10 cellular contexts compared by ENCODE assay signal in genomic region chr19:38277969-38278680, GRCh38. TPM values are rescaled to one million over a fixed set of nuclear protein-coding genes. Genes with fewer than 3 reads are reported as not detected.
DNase-seq lines count a peak whose midpoint lies in the region; ATAC-seq, FAIRE-seq and TF ChIP-seq lines count a peak whose summit lies in the region.
"Had no signal": no experiment of that assay in that cellular context is flagged by ENCODE, and none has a peak within 500 bp of the region (broad histone marks: within the 10 kb centered on the region; RNA-seq: fewer than 3 reads in every experiment).

No MANE protein-coding gene starts in this region.

- POLR2A ChIA-PET in K562 (lab: Yijun Ruan, JAX) = interaction anchor here (0.7 to 0.9 kb wide), 2 partner anchors 11 to 13 kb away, joined by 3 read pairs; no protein-coding TSS in a partner anchor

- no peak for TF ChIP-seq POLR2A in K562 (conservative IDR thresholded peaks at IDR 0.05)

- no peak for TF ChIP-seq CTCF in K562 (IDR thresholded peaks at IDR 0.05 in 2 of 3, conservative IDR thresholded peaks at IDR 0.05 in 1 of 3; ENCODE audit: insufficient read depth in 2 of 3, low read depth in 1 of 3, low read length in 3 of 3)

- H3K9me3 ChIP-seq in K562 (replicated peaks; ENCODE audit: control insufficient read depth, insufficient read depth, low read depth, low read length) (no peaks in the 10 kb centered on the region), skeletal muscle satellite cell (replicated peaks; ENCODE audit: low read length) (no peaks in the 10 kb centered on the region), HAP-1 (no peaks in the 10 kb centered on the region)

- no peak for ATAC-seq in K562
- ATAC-seq in HG03457 (IDR thresholded peaks at IDR 0.05; ENCODE audit: unreplicated experiment) = no peak

- H3K36me3 ChIP-seq in K562 (ENCODE audit: control insufficient read depth, insufficient read depth, low read length) (no peaks in the 10 kb centered on the region), skeletal muscle satellite cell (ENCODE audit: insufficient read depth, low read length) (no peaks in the 10 kb centered on the region), HAP-1 (replicated peaks) (no peaks in the 10 kb centered on the region)

- no peak for FAIRE-seq in K562 (lab: Jason Lieb, UNC)

- 55% methylated on average over 9 of the region's 9 CpGs for WGBS in K562 (ENCODE audit: insufficient coverage, low coverage, missing lambda C conversion rate)

- TF ChIP-seq EP300 in K562 (IDR thresholded peaks at IDR 0.05; ENCODE audit: low read length) = no peak

- H3K4me1 ChIP-seq in K562 (replicated peaks in 1 of 2; ENCODE audit: control insufficient read depth in 2 of 2, insufficient read depth in 2 of 2, low read length in 2 of 2) (peaks cover 9 to 15% of the 10 kb centered on the region in 2 experiments; a peak in 4 of 5 replicates), skeletal muscle satellite cell (ENCODE audit: control insufficient read depth, insufficient read depth, low read length) (peaks cover 22% of the 10 kb centered on the region), HAP-1 (peaks cover 2% of the 10 kb centered on the region; the same call in 1 of the 2 replicates)

- H3K27me3 ChIP-seq in K562 (ENCODE audit: control insufficient read depth in 2 of 2, insufficient read depth in 2 of 2, low read length in 2 of 2) (no peaks in the 10 kb centered on the region), skeletal muscle satellite cell (ENCODE audit: control insufficient read depth, insufficient read depth, low read length) (no peaks in the 10 kb centered on the region), HAP-1 (ENCODE audit: low read depth) (no peaks in the 10 kb centered on the region)

- H3K4me2 ChIP-seq in K562 (ENCODE audit: insufficient read depth, low read length) (no peak overlapping the region), skeletal muscle satellite cell (ENCODE audit: low read length) (peak overlapping the region; percentile 60)

- TF ChIP-seq RAD21 in K562 (CRISPR knock-in tag; conservative IDR thresholded peaks at IDR 0.05 in 1 of 2, IDR thresholded peaks at IDR 0.05 in 1 of 2) = no peak

- no TSS peak for BruUV-seq in K562 (replicated peaks; lab: Mats Ljungman, UMichigan)

- H3K4me3 ChIP-seq in K562 (no peak overlapping the region), skeletal muscle satellite cell (ENCODE audit: low read length) (no peak overlapping the region), HAP-1 (no peak overlapping the region)

- H3K79me2 ChIP-seq in K562 (ENCODE audit: control insufficient read depth, insufficient read depth, low read length) = no peaks in the 10 kb centered on the region

- in situ Hi-C loops in K562 (cut with MboI) (no loop called here), HAP-1 (cut with MboI; ENCODE audit: low sequenced_read_pairs) (no loop called here)

- H4K20me1 ChIP-seq in K562 (replicated peaks; ENCODE audit: control insufficient read depth, insufficient read depth, low read length) = no peaks in the 10 kb centered on the region

- DNase-seq in GM04503 (ENCODE audit: low read depth) = peak; percentile 86
- DNase-seq in K562 (ENCODE audit: extremely low read depth in 1 of 4, low spot score in 3 of 4) = no peak
- peak; percentile 18 for DNase-seq in iPS-NIHi11 (ENCODE audit: low spot score)
- no peak for DNase-seq in HAP-1 (ENCODE audit: low spot score in 2 of 2)
- no peak for DNase-seq in NCI-H1417 (lab: John Stamatoyannopoulos, UW)
- DNase-seq in NCI-H82 (lab: John Stamatoyannopoulos, UW) = no peak
- DNase-seq: DMS79, NCI-H446 treated with DMSO at 0.1 percent for 48 hours had no signal

- CTCF ChIA-PET in K562 (lab: Yijun Ruan, JAX; ENCODE audit: low intra/inter-chr PET ratio) = no interaction called here

- intact Hi-C loops in K562 (cut with micrococcal nuclease) = no loop called here

- no peaks in the 10 kb centered on the region for H3K9me1 ChIP-seq in K562 (ENCODE audit: control insufficient read depth, insufficient read depth, low read length)

- H2AFZ ChIP-seq in K562 (ENCODE audit: low read depth, low read length) = peak overlapping the region; percentile 51

- H3K27ac ChIP-seq in K562 (ENCODE audit: extremely low read depth, low read depth, low read length) = no peak overlapping the region

- H3K9ac ChIP-seq in K562 (ENCODE audit: insufficient read depth in 1 of 2, low read depth in 2 of 2, low read length in 2 of 2) = peak overlapping the region in 1 of 2 experiments; percentile 59; a peak in 1 of 4 replicates
- peak overlapping the region; percentile 56 for H3K9ac ChIP-seq in skeletal muscle satellite cell (ENCODE audit: low read depth, low read length)

RNA-seq across cellular contexts. Expression of gene SPINT2, which starts 13.8 kb away (rescaled TPM):
- 0.49 and 2.1 TPM in 2 replicates for total RNA-seq in K562 (2011; cell fraction: chromatin; rRNA removed; ENCODE audit: low replicate concordance)
- 1.7 and 3.2 TPM in 2 replicates for total RNA-seq in K562 (2011; cell fraction: nucleolus; rRNA removed)
- total RNA-seq in K562 (2011; cell fraction: nucleoplasm; rRNA removed) = 0.73 and 4.7 TPM in 2 replicates
- total RNA-seq in K562 (2014; rRNA removed) (1.0 and 3.5 TPM in 2 replicates), K562 (2014; rRNA removed; fragmentation: Illumina TruSeq; extraction: Trizol) (0.38 and 0.84 TPM in 2 replicates), K562 (2015; rRNA removed; fragmentation: Illumina TruSeq; extraction: Trizol) (0.65 and 1.4 TPM in 2 replicates), K562 (2021) (1.9 and 2.1 TPM in 2 replicates)
- polyA plus RNA-seq in K562 (2011; rRNA removed) (4.5 and 4.6 TPM in 2 replicates), K562 (2014; fragmentation: Illumina TruSeq; extraction: Trizol) (3.6 and 4.4 TPM in 2 replicates), K562 (2014; fragmentation: Nextera tagmentation; extraction: Ambion mirVana) (1 to 10 TPM; 3.4 to 4.1 TPM), K562 (2014; rRNA removed) (0.93 and 1.6 TPM in 2 replicates)
- 3.5 and 6.8 TPM in 2 replicates for polyA plus RNA-seq in K562 (2011; cell fraction: cytosol; rRNA removed)
- polyA plus RNA-seq in K562 (2011; cell fraction: nucleus; rRNA removed) = 3.8 and 4.9 TPM in 2 replicates
- 0.69 and 1.3 TPM in 2 replicates for polyA plus RNA-seq in K562 (2012)
- polyA minus RNA-seq in K562 (2011; rRNA and poly(A)+ RNA removed) = 1.9 and 3.0 TPM in 2 replicates
- 4.6 TPM in 1 of 2 replicates, not detected in the other for polyA minus RNA-seq in K562 (2011; cell fraction: cytosol; rRNA and poly(A)+ RNA removed)
- 0.40 and 2.0 TPM in 2 replicates for polyA minus RNA-seq in K562 (2011; cell fraction: nucleus; rRNA and poly(A)+ RNA removed)
- under 0.01 TPM in 1 of 2 replicates, not detected in the other for total RNA-seq in skeletal muscle satellite cell (2012; rRNA removed)

RNA-seq across cellular contexts. Expression of gene PPP1R14A, which starts 22.0 kb away (rescaled TPM):
- 6.6 and 11.8 TPM in 2 replicates for total RNA-seq in K562 (2011; cell fraction: chromatin; rRNA removed; ENCODE audit: low replicate concordance)
- 9.3 and 13.7 TPM in 2 replicates for total RNA-seq in K562 (2011; cell fraction: nucleolus; rRNA removed)
- 11.6 and 12.5 TPM in 2 replicates for total RNA-seq in K562 (2011; cell fraction: nucleoplasm; rRNA removed)
- total RNA-seq in K562 (2014; rRNA removed) = 60.7 and 74.0 TPM in 2 replicates
- total RNA-seq in K562 (2014; rRNA removed; fragmentation: Illumina TruSeq; extraction: Trizol) = 0.80 and 1.7 TPM in 2 replicates
- 6.5 and 7.5 TPM in 2 replicates for total RNA-seq in K562 (2015; rRNA removed; fragmentation: Illumina TruSeq; extraction: Trizol)
- total RNA-seq in K562 (2021) = 107 TPM in 2 replicates
- 24.7 and 26.4 TPM in 2 replicates for polyA plus RNA-seq in K562 (2011; rRNA removed)
- polyA plus RNA-seq in K562 (2011; cell fraction: cytosol; rRNA removed) = 41.0 and 143 TPM in 2 replicates
- polyA plus RNA-seq in K562 (2011; cell fraction: nucleus; rRNA removed) = 21.3 and 32.8 TPM in 2 replicates
- polyA plus RNA-seq in K562 (2012) = 67.8 and 104 TPM in 2 replicates
- 12.1 and 31.5 TPM in 2 replicates for polyA plus RNA-seq in K562 (2014; fragmentation: Illumina TruSeq; extraction: Trizol)
- polyA plus RNA-seq in K562 (2014; fragmentation: Nextera tagmentation; extraction: Ambion mirVana) = 1 to 10 TPM in 1 of 2 experiments, under 1 TPM in 1; 0.44 to 1.1 TPM
- polyA plus RNA-seq in K562 (2014; rRNA removed) = 179 and 181 TPM in 2 replicates
- 1.6 and 1.9 TPM in 2 replicates for polyA minus RNA-seq in K562 (2011; rRNA and poly(A)+ RNA removed)
- polyA minus RNA-seq in K562 (2011; cell fraction: cytosol; rRNA and poly(A)+ RNA removed) = 10.9 and 22.5 TPM in 2 replicates
- polyA minus RNA-seq in K562 (2011; cell fraction: nucleus; rRNA and poly(A)+ RNA removed) = 5.1 and 10.1 TPM in 2 replicates
- total RNA-seq in skeletal muscle satellite cell (2012; rRNA removed) = not detected in 2 replicates

RNA-seq across cellular contexts. Expression of gene C19orf33, which starts 25.9 kb away (rescaled TPM):
- not detected in 2 replicates for total RNA-seq in K562 (2011; cell fraction: chromatin; rRNA removed; ENCODE audit: low replicate concordance)
- total RNA-seq in K562 (2011; cell fraction: nucleolus; rRNA removed) = not detected in 2 replicates
- not detected in 2 replicates for total RNA-seq in K562 (2011; cell fraction: nucleoplasm; rRNA removed)
- total RNA-seq in K562 (2014; rRNA removed) (not detected in 2 replicates), K562 (2014; rRNA removed; fragmentation: Illumina TruSeq; extraction: Trizol) (not detected in 2 replicates), K562 (2015; rRNA removed; fragmentation: Illumina TruSeq; extraction: Trizol) (not detected in 2 replicates), K562 (2021) (not detected in 2 replicates)
- polyA plus RNA-seq in K562 (2011; rRNA removed) (not detected in 2 replicates), K562 (2014; fragmentation: Illumina TruSeq; extraction: Trizol) (not detected in 2 replicates), K562 (2014; fragmentation: Nextera tagmentation; extraction: Ambion mirVana) (not detected), K562 (2014; rRNA removed) (3.2 TPM in 1 of 2 replicates, not detected in the other)
- 0.57 TPM in 1 of 2 replicates, not detected in the other for polyA plus RNA-seq in K562 (2011; cell fraction: cytosol; rRNA removed)
- polyA plus RNA-seq in K562 (2011; cell fraction: nucleus; rRNA removed) = not detected in 2 replicates
- polyA plus RNA-seq in K562 (2012) = 0.29 TPM in 1 of 2 replicates, not detected in the other
- not detected in 2 replicates for polyA minus RNA-seq in K562 (2011; rRNA and poly(A)+ RNA removed)
- polyA minus RNA-seq in K562 (2011; cell fraction: cytosol; rRNA and poly(A)+ RNA removed) = not detected in 2 replicates
- 0.81 TPM in 1 of 2 replicates, not detected in the other for polyA minus RNA-seq in K562 (2011; cell fraction: nucleus; rRNA and poly(A)+ RNA removed)
- total RNA-seq in skeletal muscle satellite cell (2012; rRNA removed) = not detected in 2 replicates

RNA-seq across cellular contexts. Expression of gene YIF1B, which starts 37.6 kb away (rescaled TPM):
- 108 and 422 TPM in 2 replicates for total RNA-seq in K562 (2011; cell fraction: chromatin; rRNA removed; ENCODE audit: low replicate concordance)
- 844 and 880 TPM in 2 replicates for total RNA-seq in K562 (2011; cell fraction: nucleolus; rRNA removed)
- total RNA-seq in K562 (2011; cell fraction: nucleoplasm; rRNA removed) = 389 and 454 TPM in 2 replicates
- total RNA-seq in K562 (2014; rRNA removed) = 397 and 458 TPM in 2 replicates
- 92.4 and 102 TPM in 2 replicates for total RNA-seq in K562 (2014; rRNA removed; fragmentation: Illumina TruSeq; extraction: Trizol)
- 213 and 217 TPM in 2 replicates for total RNA-seq in K562 (2015; rRNA removed; fragmentation: Illumina TruSeq; extraction: Trizol)
- total RNA-seq in K562 (2021) = 329 and 345 TPM in 2 replicates
- polyA plus RNA-seq in K562 (2011; rRNA removed) = 400 and 618 TPM in 2 replicates
- polyA plus RNA-seq in K562 (2011; cell fraction: cytosol; rRNA removed) = 1,022 and 1,984 TPM in 2 replicates
- 645 and 781 TPM in 2 replicates for polyA plus RNA-seq in K562 (2011; cell fraction: nucleus; rRNA removed)
- 339 and 566 TPM in 2 replicates for polyA plus RNA-seq in K562 (2012)
- polyA plus RNA-seq in K562 (2014; fragmentation: Illumina TruSeq; extraction: Trizol) = 323 and 490 TPM in 2 replicates
- 10 to 100 TPM in 1 of 2 experiments, 1 to 10 TPM in 1; 8.5 to 84.7 TPM for polyA plus RNA-seq in K562 (2014; fragmentation: Nextera tagmentation; extraction: Ambion mirVana)
- 586 and 617 TPM in 2 replicates for polyA plus RNA-seq in K562 (2014; rRNA removed)
- 79.0 and 123 TPM in 2 replicates for polyA minus RNA-seq in K562 (2011; rRNA and poly(A)+ RNA removed)
- polyA minus RNA-seq in K562 (2011; cell fraction: cytosol; rRNA and poly(A)+ RNA removed) = 183 and 249 TPM in 2 replicates
- polyA minus RNA-seq in K562 (2011; cell fraction: nucleus; rRNA and poly(A)+ RNA removed) = 64.5 and 82.9 TPM in 2 replicates
- total RNA-seq in skeletal muscle satellite cell (2012; rRNA removed) = 88.2 and 101 TPM in 2 replicates

RNA-seq across cellular contexts. Expression of gene KCNK6, which starts 41.5 kb away (rescaled TPM):
- 0.18 and 0.90 TPM in 2 replicates for total RNA-seq in K562 (2011; cell fraction: chromatin; rRNA removed; ENCODE audit: low replicate concordance)
- 0.17 and 0.92 TPM in 2 replicates for total RNA-seq in K562 (2011; cell fraction: nucleolus; rRNA removed)
- total RNA-seq in K562 (2011; cell fraction: nucleoplasm; rRNA removed) = 0.29 and 1.1 TPM in 2 replicates
- total RNA-seq in K562 (2014; rRNA removed) = 0.05 and 0.12 TPM in 2 replicates
- 0.06 and 0.15 TPM in 2 replicates for total RNA-seq in K562 (2014; rRNA removed; fragmentation: Illumina TruSeq; extraction: Trizol)
- total RNA-seq in K562 (2015; rRNA removed; fragmentation: Illumina TruSeq; extraction: Trizol) = 0.04 and 0.07 TPM in 2 replicates
- total RNA-seq in K562 (2021) = 0.18 and 0.31 TPM in 2 replicates
- 0.07 and 0.16 TPM in 2 replicates for polyA plus RNA-seq in K562 (2011; rRNA removed)
- 0.07 and 0.25 TPM in 2 replicates for polyA plus RNA-seq in K562 (2011; cell fraction: cytosol; rRNA removed)
- polyA plus RNA-seq in K562 (2011; cell fraction: nucleus; rRNA removed) = 0.10 TPM in 2 replicates
- 0.20 and 0.47 TPM in 2 replicates for polyA plus RNA-seq in K562 (2012)
- polyA plus RNA-seq in K562 (2014; fragmentation: Illumina TruSeq; extraction: Trizol) = 0.08 and 0.42 TPM in 2 replicates
- polyA plus RNA-seq in K562 (2014; fragmentation: Nextera tagmentation; extraction: Ambion mirVana) = under 1 TPM; 0.24 to 0.27 TPM
- 0.07 and 0.08 TPM in 2 replicates for polyA plus RNA-seq in K562 (2014; rRNA removed)
- polyA minus RNA-seq in K562 (2011; rRNA and poly(A)+ RNA removed) = 0.07 and 0.09 TPM in 2 replicates
- not detected in 2 replicates for polyA minus RNA-seq in K562 (2011; cell fraction: cytosol; rRNA and poly(A)+ RNA removed)
- polyA minus RNA-seq in K562 (2011; cell fraction: nucleus; rRNA and poly(A)+ RNA removed) = under 0.01 and 0.11 TPM in 2 replicates
- 1.8 and 3.1 TPM in 2 replicates for total RNA-seq in skeletal muscle satellite cell (2012; rRNA removed)

Comparison
In these comparisons a context has a peak if more than half of its experiments do, and no peak if none do; other contexts are left out.
1. DNase-seq: peak in GM04503 (single experiment) and iPS-NIHi11 (single experiment); none in K562 (0 of 4), HAP-1 (0 of 2), NCI-H1417 (0 of 3) and NCI-H82 (single experiment).